In the genomic region with DNA sequence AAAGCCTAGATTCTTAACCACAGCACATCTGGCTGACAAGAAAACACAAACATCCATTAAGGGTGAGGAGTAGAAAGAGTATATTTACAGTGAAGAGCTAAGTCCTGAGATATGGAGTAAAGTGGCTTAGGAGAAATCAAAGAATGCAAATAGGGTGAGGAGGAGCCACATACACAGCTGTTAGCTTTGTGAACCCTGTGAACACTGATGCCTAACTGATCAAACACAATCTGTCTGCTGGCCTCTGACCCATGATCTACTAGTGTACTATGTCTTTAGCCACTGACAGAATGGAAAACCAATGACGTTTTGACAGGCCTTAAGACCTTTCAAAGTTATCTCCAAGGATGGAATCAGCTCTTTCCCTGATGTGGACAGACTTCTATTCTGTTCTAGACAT, we compare ENCODE assay signal across 12 cellular contexts.
"Had no signal": no experiment of that assay in that cellular context is flagged by ENCODE, and none has a peak within 500 bp of the region (broad histone marks: within the 10 kb centered on the region; RNA-seq: fewer than 3 reads in every experiment).

No MANE protein-coding gene starts in this region.

- ATAC-seq: naive thymus-derived CD4-positive, alpha-beta T cell had no signal

- H3K27ac Mint-ChIP-seq: activated CD4-positive, alpha-beta memory T cell treated with anti-CD3 and anti-CD28 coated beads for 36 hours; activated T-helper 17 cell treated with anti-CD3 and anti-CD28 coated beads, Interleukin-2, amount 50 U/mL, for 72 hours; naive thymus-derived CD4-positive, alpha-beta T cell had no signal

- FAIRE-seq: TTC549 had no signal

- H3K27me3 Mint-ChIP-seq: activated CD4-positive, alpha-beta memory T cell treated with anti-CD3 and anti-CD28 coated beads for 36 hours; activated naive CD4-positive, alpha-beta T cell treated with anti-CD3 and anti-CD28 coated beads, Interleukin-2, amount 10 ng/mL, durations not matched to agents 7 days and 5 days; activated T-helper 17 cell treated with anti-CD3 and anti-CD28 coated beads, Interleukin-2, amount 50 U/mL, for 72 hours; naive thymus-derived CD4-positive, alpha-beta T cell had no signal

- H3K36me3 ChIP-seq: esophagus muscularis mucosa, transverse colon had no signal

- H3K9me3 Mint-ChIP-seq: activated CD4-positive, alpha-beta memory T cell treated with anti-CD3 and anti-CD28 coated beads for 36 hours; activated naive CD4-positive, alpha-beta T cell treated with anti-CD3 and anti-CD28 coated beads, Interleukin-2, amount 10 ng/mL, durations not matched to agents 7 days and 5 days; activated T-helper 17 cell treated with anti-CD3 and anti-CD28 coated beads, Interleukin-2, amount 50 U/mL, for 72 hours had no signal

- DNase-seq: activated CD4-positive, alpha-beta memory T cell treated with anti-CD3 and anti-CD28 coated beads for 36 hours; activated naive CD4-positive, alpha-beta T cell treated with anti-CD3 and anti-CD28 coated beads, Interleukin-2, amount 10 ng/mL, durations not matched to agents 7 days and 5 days; amygdala; glutamatergic neuron; midbrain; transverse colon had no signal

- H3K27ac ChIP-seq: skin epidermis, transverse colon had no signal

- H3K27me3 ChIP-seq: esophagus muscularis mucosa, transverse colon had no signal

- H3K36me3 Mint-ChIP-seq: activated CD4-positive, alpha-beta memory T cell treated with anti-CD3 and anti-CD28 coated beads for 36 hours; activated naive CD4-positive, alpha-beta T cell treated with anti-CD3 and anti-CD28 coated beads, Interleukin-2, amount 10 ng/mL, durations not matched to agents 7 days and 5 days had no signal

- H3K4me3 Mint-ChIP-seq: activated CD4-positive, alpha-beta memory T cell treated with anti-CD3 and anti-CD28 coated beads for 36 hours; activated naive CD4-positive, alpha-beta T cell treated with anti-CD3 and anti-CD28 coated beads, Interleukin-2, amount 10 ng/mL, durations not matched to agents 7 days and 5 days; activated T-helper 17 cell treated with anti-CD3 and anti-CD28 coated beads, Interleukin-2, amount 50 U/mL, for 72 hours had no signal

- H3K9me3 ChIP-seq: esophagus muscularis mucosa, transverse colon had no signal

- H3K4me3 ChIP-seq: esophagus muscularis mucosa, lung, skin epidermis, transverse colon had no signal
